Comparison of ENCODE assay signal across 26 cellular contexts in genomic region chr2:163570391-163570790, GRCh38.
"Had no signal": no experiment of that assay in that cellular context is flagged by ENCODE, and none has a peak within 500 bp of the region (broad histone marks: within the 10 kb centered on the region; RNA-seq: fewer than 3 reads in every experiment).

No MANE protein-coding gene starts in this region.

- H3K27me3 ChIP-seq: neural progenitor cell, ovary, right lobe of liver, sigmoid colon, suprapubic skin, testis, tibial artery, transverse colon, upper lobe of right lung, uterus had no signal

- ATAC-seq: natural killer cell; psoas muscle; right cardiac atrium; stimulated activated effector memory CD8-positive, alpha-beta T cell treated with anti-CD3 and anti-CD28 coated beads, Interleukin-12 subunit alpha, Interleukin-12 subunit beta, amount 100 ng/mL, for 72 hours; stimulated activated naive B cell treated with anti-CD40 and anti-IgM and Interleukin-4, amounts not matched to agents 10 μg/mL and 1 μg/mL and 100 μg/mL, for 72 hours; stimulated activated naive CD8-positive, alpha-beta T cell treated with anti-CD3 and anti-CD28 coated beads, Interleukin-15, amount 100 ng/mL, for 72 hours; stimulated activated naive CD8-positive, alpha-beta T cell treated with anti-CD3 and anti-CD28 coated beads, Interleukin-15, Interleukin-2, amounts not matched to agents 100 U/mL and 50 U/mL, for 24 hours; upper lobe of right lung had no signal

- H3K27ac ChIP-seq: neural progenitor cell, ovary, parathyroid adenoma, psoas muscle, right lobe of liver, sigmoid colon, suprapubic skin, testis, tibial artery, transverse colon, upper lobe of right lung, uterus had no signal

- H3K36me3 ChIP-seq: neural progenitor cell, ovary, right lobe of liver, sigmoid colon, suprapubic skin, tibial artery, transverse colon, upper lobe of right lung, uterus had no signal

- H3K4me3 ChIP-seq: neural progenitor cell, ovary, psoas muscle, right lobe of liver, sigmoid colon, suprapubic skin, testis, tibial artery, transverse colon, upper lobe of right lung, uterus had no signal

- DNase-seq: natural killer cell; occipital lobe; ovary; posterior cingulate gyrus; psoas muscle; right cardiac atrium; right lobe of liver; sigmoid colon; small intestine; stimulated activated CD4-positive, alpha-beta T cell treated with anti-CD3 and anti-CD28 coated beads, Interleukin-15, amount 100 ng/mL, for 24 hours; stimulated activated CD4-positive, alpha-beta T cell treated with anti-CD3 and anti-CD28 coated beads, Interleukin-2, amount 100 ng/mL, for 24 hours; stimulated activated CD4-positive, alpha-beta T cell treated with anti-CD3 and anti-CD28 coated beads, Interleukin-2, amount 100 ng/mL, for 48 hours; stimulated activated CD4-positive, alpha-beta T cell treated with anti-CD3 and anti-CD28 coated beads, Interleukin-4, amount 100 ng/mL, for 24 hours; stimulated activated naive B cell treated with anti-CD40 and anti-IgM and Interleukin-4, amounts not matched to agents 10 μg/mL and 1 μg/mL and 100 μg/mL, for 72 hours; stimulated activated naive CD8-positive, alpha-beta T cell treated with anti-CD3 and anti-CD28 coated beads, Interleukin-15, amount 100 ng/mL, for 72 hours; stimulated activated naive CD8-positive, alpha-beta T cell treated with anti-CD3 and anti-CD28 coated beads, Interleukin-15, Interleukin-2, amounts not matched to agents 100 U/mL and 50 U/mL, for 24 hours; substantia nigra; testis; tibial artery; transverse colon; upper lobe of right lung; uterus had no signal

- H3K9me3 ChIP-seq: ovary, psoas muscle, right lobe of liver, sigmoid colon, suprapubic skin, testis, tibial artery, transverse colon, upper lobe of right lung, uterus had no signal
